13 cellular contexts compared by ENCODE assay signal in the genomic region with DNA sequence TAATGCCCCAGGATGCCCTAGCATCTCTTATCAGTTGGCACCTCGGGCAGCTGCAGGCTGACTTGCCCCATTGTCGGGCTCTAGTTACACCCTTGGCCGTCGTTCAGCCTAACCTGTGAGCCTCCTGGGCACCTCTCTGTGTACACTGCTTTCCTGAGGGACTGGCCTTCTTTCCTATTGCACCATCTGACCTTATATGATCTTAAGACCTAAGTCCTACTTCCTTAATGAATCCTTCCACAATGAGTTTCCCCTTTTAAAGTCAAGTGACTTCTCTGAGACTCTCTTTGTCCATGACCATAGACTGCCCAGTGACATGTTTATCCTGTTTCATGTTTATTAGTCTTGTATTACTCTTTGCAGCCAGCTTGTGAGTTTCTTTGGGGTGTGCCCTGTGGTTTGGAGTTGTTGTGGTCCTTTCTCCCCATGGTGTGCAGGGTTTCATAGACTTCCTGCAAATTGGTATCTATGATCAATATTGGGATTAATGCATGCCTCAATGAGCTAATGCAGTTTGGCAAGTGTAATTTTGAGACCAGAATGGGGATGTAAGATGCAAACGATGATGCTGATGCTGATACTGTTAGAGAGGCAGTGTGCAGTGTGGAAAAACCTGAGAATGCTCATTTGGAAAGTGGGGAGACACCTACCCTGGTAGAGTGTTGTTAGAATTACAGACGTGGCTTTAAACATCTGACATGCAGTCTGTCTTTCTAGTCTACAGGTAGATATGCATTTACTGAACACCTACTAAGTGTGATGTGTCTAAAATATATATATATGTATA. TPM values are rescaled to one million over a fixed set of nuclear protein-coding genes. Genes with fewer than 3 reads are reported as not detected.
DNase-seq lines count a peak whose midpoint lies in the region; ATAC-seq, FAIRE-seq and TF ChIP-seq lines count a peak whose summit lies in the region.
"Had no signal": no experiment of that assay in that cellular context is flagged by ENCODE, and none has a peak within 500 bp of the region (broad histone marks: within the 10 kb centered on the region; RNA-seq: fewer than 3 reads in every experiment).

No MANE protein-coding gene starts in this region.

- peaks cover 11 to 28% of the 10 kb centered on the region in 2 donors for H3K27me3 Mint-ChIP-seq in natural killer cell (ENCODE audit: low read depth in 2 of 2)
- peaks cover 14 to 32% of the 10 kb centered on the region in 2 donors for H3K27me3 Mint-ChIP-seq in natural killer cell treated with Interleukin-12 subunit alpha and Interleukin-12 subunit beta and Interleukin-15 and Interleukin-18, amount 100 ng/mL, for 72 hours

- CTCF ChIA-PET in GM12878 (lab: Yijun Ruan, JAX), result interaction anchor here (1.0 to 1.4 kb wide), 3 partner anchors 8 to 165 kb away, joined by 3 to 4 read pairs (median 3); no protein-coding TSS in a partner anchor

- POLR2A ChIA-PET in GM12878 (lab: Charles Lee), result interaction anchor here (0.8 to 1.4 kb wide), 3 partner anchors 15 to 39 kb away, joined by 3 to 6 read pairs (median 3); no protein-coding TSS in a partner anchor

- H3K4me2 ChIP-seq in GM12878 (ENCODE audit: control insufficient read depth, insufficient read depth), result peak overlapping the region; percentile 78

- no peak overlapping the region for H3K4me3 Mint-ChIP-seq in natural killer cell
- no peak overlapping the region for H3K4me3 Mint-ChIP-seq in natural killer cell treated with Interleukin-12 subunit alpha and Interleukin-12 subunit beta and Interleukin-15 and Interleukin-18, amount 100 ng/mL, for 72 hours
- H3K4me3 Mint-ChIP-seq: activated CD8-positive, alpha-beta T cell treated with anti-CD3 and anti-CD28 coated beads, Interleukin-2, amount 10 ng/mL, durations not matched to agents 7 days and 5 days had no signal

- peak overlapping the region; percentile 15; the same call in 1 of the 2 replicates for H3K9ac ChIP-seq in GM12878 (ENCODE audit: control insufficient read depth, insufficient read depth, low read length)

- H3K36me3 ChIP-seq in GM12878 (ENCODE audit: control insufficient read depth in 2 of 2, insufficient read depth in 2 of 2, low read length in 1 of 2), result peaks cover 0 to 15% of the 10 kb centered on the region in 2 experiments; a peak in 2 of 4 replicates
- peaks cover 0 to 3% of the 10 kb centered on the region in 2 donors for H3K36me3 ChIP-seq in lung (ENCODE audit: control insufficient read depth in 2 of 2, insufficient read depth in 2 of 2, low read length in 2 of 2)
- H3K36me3 ChIP-seq in upper lobe of right lung, result peaks cover 1% of the 10 kb centered on the region

- RAD21 ChIA-PET in GM12878 (lab: Charles Lee; ENCODE audit: unreplicated experiment), result interaction anchor here (0.9 to 1.9 kb wide), 7 partner anchors 9 to 107 kb away, joined by 3 to 9 read pairs (median 3); no protein-coding TSS in a partner anchor

- ATAC-seq in natural killer cell (peak in 2 of 3 donors; percentile 31 to 42), GM12878 (peak; percentile 3; the same call in 2 of the 3 replicates), lung (ENCODE audit: insufficient read depth, low FRiP score) (peak; percentile 31), upper lobe of right lung (peak; percentile 64), GM21526 (IDR thresholded peaks at IDR 0.05; ENCODE audit: low FRiP score, unreplicated experiment) (no peak)
- no peak for ATAC-seq in natural killer cell treated with Interleukin-12 subunit alpha and Interleukin-12 subunit beta and Interleukin-15 and Interleukin-18, amount 100 ng/mL, for 72 hours
- ATAC-seq: activated CD8-positive, alpha-beta T cell treated with anti-CD3 and anti-CD28 coated beads, Interleukin-2, amount 10 ng/mL, durations not matched to agents 7 days and 5 days had no signal

- TF ChIP-seq RAD21 in GM12878 (IDR thresholded peaks at IDR 0.05; ENCODE audit: insufficient read depth, low read depth, low read length), result 0 out of 2 replicates have a peak, but pooled peaks have one; percentile 3

- H3K9me3 Mint-ChIP-seq in natural killer cell, result no peaks in the 10 kb centered on the region
- no peaks in the 10 kb centered on the region for H3K9me3 Mint-ChIP-seq in natural killer cell treated with Interleukin-12 subunit alpha and Interleukin-12 subunit beta and Interleukin-15 and Interleukin-18, amount 100 ng/mL, for 72 hours

- intact Hi-C loops in natural killer cell (cut with micrococcal nuclease), result no loop called here
- intact Hi-C loops in GM12878 (cut with micrococcal nuclease; ENCODE audit: unreplicated experiment), result loop anchor here (5.0 to 10.0 kb wide), 2 partner anchors 160 to 1148 kb away; a partner anchor contains a TSS
- intact Hi-C loops in upper lobe of right lung (cut with DNase I), result no loop called here

- H3K9me3 ChIP-seq in GM12878 (replicated peaks; ENCODE audit: control insufficient read depth, insufficient read depth, low read length) (no peaks in the 10 kb centered on the region), lung (ENCODE audit: control insufficient read depth in 2 of 2, insufficient read depth in 1 of 2, low read length in 1 of 2) (peaks cover 0 to 7% of the 10 kb centered on the region in 2 donors), upper lobe of right lung (no peaks in the 10 kb centered on the region)

- TF ChIP-seq CTCF in natural killer cell (IDR thresholded peaks at IDR 0.05) (no peak), GM12878 (IDR thresholded peaks at IDR 0.05 in 2 of 3, conservative IDR thresholded peaks at IDR 0.05 in 1 of 3; ENCODE audit: control insufficient read depth in 2 of 3, extremely low read depth in 1 of 3, insufficient read depth in 1 of 3, low read depth in 3 of 3, low read length in 3 of 3) (no peak), lung (IDR thresholded peaks at IDR 0.05; ENCODE audit: control extremely low read depth, extremely low read depth) (no peak), upper lobe of right lung (IDR thresholded peaks at IDR 0.05) (no peak)

- H3K27me3 ChIP-seq in GM12878 (replicated peaks in 1 of 2; ENCODE audit: control insufficient read depth in 2 of 2, insufficient read depth in 2 of 2, low read length in 1 of 2) (no peaks in the 10 kb centered on the region), lung (ENCODE audit: control insufficient read depth, insufficient read depth) (no peaks in the 10 kb centered on the region), upper lobe of right lung (no peaks in the 10 kb centered on the region)

- SMC1A ChIA-PET in GM12878 (lab: Charles Lee; ENCODE audit: uncharacterized antibody, unreplicated experiment), result interaction anchor here (0.5 to 3.4 kb wide), 12 partner anchors 10 to 165 kb away, joined by 3 to 16 read pairs (median 3); no protein-coding TSS in a partner anchor

- 35% methylated on average over 6 of the region's 6 CpGs for WGBS in GM12878 (ENCODE audit: insufficient coverage, insufficient replicate concordance, low lambda C conversion rate, missing lambda C conversion rate)
- WGBS in lung, 2 donors, result 34 to 38% methylated on average over 6 of the region's 6 CpGs

- H3K4me1 Mint-ChIP-seq in natural killer cell, result peaks cover 0 to 6% of the 10 kb centered on the region in 2 donors
- peaks cover 14 to 18% of the 10 kb centered on the region in 2 donors for H3K4me1 Mint-ChIP-seq in natural killer cell treated with Interleukin-12 subunit alpha and Interleukin-12 subunit beta and Interleukin-15 and Interleukin-18, amount 100 ng/mL, for 72 hours (ENCODE audit: low read depth in 2 of 2)

- in situ Hi-C loops in GM12878 (cut with MboI), result no loop called here

- H2AFZ ChIP-seq in GM12878 (ENCODE audit: control insufficient read depth, low read depth, low read length), result no peak overlapping the region

- H3K4me1 ChIP-seq in GM12878 (ENCODE audit: control insufficient read depth, insufficient read depth, low read length) (peaks cover 13% of the 10 kb centered on the region), lung (ENCODE audit: control insufficient read depth in 2 of 2, insufficient read depth in 2 of 2, low read length in 2 of 2) (peaks cover 0 to 6% of the 10 kb centered on the region in 2 donors), upper lobe of right lung (peaks cover 54% of the 10 kb centered on the region)

- no peaks in the 10 kb centered on the region for H4K20me1 ChIP-seq in GM12878 (ENCODE audit: control insufficient read depth, insufficient read depth)

- no TSS peak for BruUV-seq in GM12878 (replicated peaks; lab: Mats Ljungman, UMichigan)

- no peaks in the 10 kb centered on the region for H3K36me3 Mint-ChIP-seq in natural killer cell
- H3K36me3 Mint-ChIP-seq in natural killer cell treated with Interleukin-12 subunit alpha and Interleukin-12 subunit beta and Interleukin-15 and Interleukin-18, amount 100 ng/mL, for 72 hours, result no peaks in the 10 kb centered on the region

- DNase-seq in natural killer cell (no peak), GM12878 (ENCODE audit: low read depth, low spot score) (no peak), lung (ENCODE audit: low spot score) (peak; percentile 70), upper lobe of right lung (peak; percentile 81), AG20443 (ENCODE audit: low spot score) (no peak)
- DNase-seq in natural killer cell treated with Interleukin-12 subunit alpha and Interleukin-12 subunit beta and Interleukin-15 and Interleukin-18, amount 100 ng/mL, for 72 hours (ENCODE audit: low spot score), result no peak
- DNase-seq in activated CD8-positive, alpha-beta memory T cell treated with anti-CD3 and anti-CD28 coated beads, Interleukin-2, amount 50 U/mL, for 48 hours, result no peak
- DNase-seq: activated CD8-positive, alpha-beta T cell treated with anti-CD3 and anti-CD28 coated beads, Interleukin-2, amount 10 ng/mL, durations not matched to agents 7 days and 5 days; activated naive CD4-positive, alpha-beta T cell treated with anti-CD3 and anti-CD28 coated beads, Interleukin-2, amount 50 U/mL, for 16 hours; NCI-H146 had no signal

- no peak for FAIRE-seq in GM12878 (lab: Jason Lieb, UNC)
- FAIRE-seq: colon, keratinocyte had no signal

- peak overlapping the region; percentile 33 for H3K4me3 ChIP-seq in GM12878
- H3K4me3 ChIP-seq in lung, result no peak overlapping the region
- no peak overlapping the region for H3K4me3 ChIP-seq in upper lobe of right lung

- no peak for TF ChIP-seq EP300 in GM12878 (IDR thresholded peaks at IDR 0.05; ENCODE audit: borderline replicate concordance in 1 of 2, control insufficient read depth in 1 of 2, low read depth in 2 of 2, low read length in 2 of 2)

- H3K27ac Mint-ChIP-seq in natural killer cell, result no peak overlapping the region
- H3K27ac Mint-ChIP-seq in natural killer cell treated with Interleukin-12 subunit alpha and Interleukin-12 subunit beta and Interleukin-15 and Interleukin-18, amount 100 ng/mL, for 72 hours, result no peak overlapping the region
- H3K27ac Mint-ChIP-seq: activated CD8-positive, alpha-beta T cell treated with anti-CD3 and anti-CD28 coated beads, Interleukin-2, amount 10 ng/mL, durations not matched to agents 7 days and 5 days had no signal

- peak overlapping the region; percentile 41 for H3K27ac ChIP-seq in GM12878 (ENCODE audit: control insufficient read depth, insufficient read depth)
- peak overlapping the region in 1 of 2 donors; percentile 77 for H3K27ac ChIP-seq in lung (ENCODE audit: low read depth in 1 of 2, low read length in 1 of 2)
- peak overlapping the region; percentile 63 for H3K27ac ChIP-seq in upper lobe of right lung

- H3K79me2 ChIP-seq in GM12878 (ENCODE audit: control insufficient read depth, insufficient read depth, low read length), result peaks cover 68% of the 10 kb centered on the region

- TF ChIP-seq POLR2A in GM12878 (IDR thresholded peaks at IDR 0.05; ENCODE audit: low read depth, low read length), result no peak

RNA-seq across cellular contexts. Expression of a gene that starts 5.0 kb away (rescaled TPM):
- total RNA-seq in natural killer cell (10 to 100 TPM; 12.2 to 26.5 (median 22.7) TPM), GM12878 (2014; rRNA removed) (54.7 and 57.5 TPM in 2 replicates), GM12878 (2014; rRNA removed; fragmentation: Illumina TruSeq; extraction: Trizol) (44.1 and 46.1 TPM in 2 replicates), GM12878 (2021) (94.7 and 96.7 TPM in 2 replicates), lung (100 to 1,000 TPM; 155 to 301 TPM), upper lobe of right lung (168 TPM)
- 10 to 100 TPM in 1 of 2 donors, 1 to 10 TPM in 1; 8.5 to 31.7 TPM for total RNA-seq in natural killer cell treated with Interleukin-12 subunit alpha and Interleukin-12 subunit beta and Interleukin-15 and Interleukin-18, amount 100 ng/mL, for 72 hours
- 289 and 314 TPM in 2 replicates for total RNA-seq in GM12878 (2013; cell fraction: nucleolus; rRNA removed)
- 14.1 TPM for polyA plus RNA-seq in GM12878 (2011; ENCODE audit: low read depth)
- polyA plus RNA-seq in GM12878 (2011; rRNA removed) (31.4 and 41.3 TPM in 2 replicates), GM12878 (2014; fragmentation: Illumina TruSeq; extraction: Trizol) (43.6 and 48.4 TPM in 2 replicates), GM12878 (2014; fragmentation: Nextera tagmentation; extraction: Ambion mirVana) (10 to 100 TPM in 1 of 2 experiments, 1 to 10 TPM in 1; 8.2 to 10.4 TPM), GM12878 (2014; rRNA removed) (48.2 and 56.5 TPM in 2 replicates), GM12878 (2016; fragmentation: Nextera tagmentation; extraction: Ambion mirVana) (10 to 100 TPM; 55.5 to 56.0 TPM), lung (10 to 100 TPM; 33.0 to 33.4 TPM)
- polyA plus RNA-seq in GM12878 (2011; cell fraction: cytosol; rRNA removed), result 22.3 and 23.6 TPM in 2 replicates
- 127 and 131 TPM in 2 replicates for polyA plus RNA-seq in GM12878 (2011; cell fraction: nucleus; rRNA removed)
- polyA plus RNA-seq in GM12878 (2012), result 24.5 and 32.2 TPM in 2 replicates
- polyA minus RNA-seq in GM12878 (2011; rRNA and poly(A)+ RNA removed), result 88.0 and 110 TPM in 2 replicates
- 13.4 and 14.3 TPM in 2 replicates for polyA minus RNA-seq in GM12878 (2011; cell fraction: cytosol; rRNA and poly(A)+ RNA removed)
- polyA minus RNA-seq in GM12878 (2011; cell fraction: nucleus; rRNA and poly(A)+ RNA removed), result 88.4 and 117 TPM in 2 replicates

Comparison
In these comparisons a context has a peak if more than half of its experiments do, and no peak if none do; other contexts are left out.
1. ATAC-seq: peak in natural killer cell (2 of 3), GM12878 (single experiment), lung (single experiment) and upper lobe of right lung (single experiment); none in natural killer cell treated with Interleukin-12 subunit alpha and Interleukin-12 subunit beta and Interleukin-15 and Interleukin-18, amount 100 ng/mL, for 72 hours (0 of 2) and GM21526 (single experiment).
2. DNase-seq: peak in lung (single experiment) and upper lobe of right lung (single experiment); none in natural killer cell (single experiment), natural killer cell treated with Interleukin-12 subunit alpha and Interleukin-12 subunit beta and Interleukin-15 and Interleukin-18, amount 100 ng/mL, for 72 hours (single experiment), GM12878 (single experiment), AG20443 (single experiment) and activated CD8-positive, alpha-beta memory T cell treated with anti-CD3 and anti-CD28 coated beads, Interleukin-2, amount 50 U/mL, for 48 hours (single experiment).